8 cellular contexts compared by ENCODE assay signal in the genomic region with DNA sequence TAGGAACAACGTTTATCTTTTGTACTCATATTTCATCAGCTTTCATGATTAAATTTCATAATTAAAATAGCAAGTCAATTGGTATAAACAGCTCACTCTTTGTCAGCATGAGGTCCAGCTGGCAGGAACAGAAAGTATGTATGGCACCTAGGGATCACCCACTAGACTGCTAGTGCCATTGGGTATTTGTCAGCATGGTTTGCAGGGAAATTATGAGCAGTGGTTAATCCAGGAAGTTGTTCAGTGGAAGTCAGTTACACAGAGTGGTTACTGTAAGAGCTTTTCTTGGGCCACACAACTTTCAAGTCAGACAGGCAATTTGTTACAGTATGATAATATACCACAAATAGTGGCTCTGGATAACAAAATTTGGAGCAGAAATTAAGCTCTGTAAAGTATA.
DNase-seq lines count a peak whose midpoint lies in the region; ATAC-seq and TF ChIP-seq lines count a peak whose summit lies in the region.

No MANE protein-coding gene starts in this region.

- peaks cover 19% of the 10 kb centered on the region for H4K20me1 ChIP-seq in PC-9 (ENCODE audit: insufficient read depth)

- H3K36me3 ChIP-seq in PC-9 (ENCODE audit: low read depth) (0 out of 2 replicates have a peak, but pooled peaks cover 4% of the 10 kb centered on the region), H7 (replicated peaks; ENCODE audit: control insufficient read depth, insufficient read depth, low read length) (no peaks in the 10 kb centered on the region)

- H3K4me1 ChIP-seq in PC-9 (replicated peaks; ENCODE audit: insufficient read depth), result peaks cover 10% of the 10 kb centered on the region; the same call in 1 of the 2 replicates

- peaks cover 67% of the 10 kb centered on the region for H3K4me1 Mint-ChIP-seq in activated T-cell treated with anti-CD3 and anti-CD28 coated beads, Interleukin-2, amount 50 U/mL, for 72 hours (ENCODE audit: low read depth)
- H3K4me1 Mint-ChIP-seq in stimulated activated naive CD8-positive, alpha-beta T cell treated with anti-CD3 and anti-CD28 coated beads, Interleukin-15, Interleukin-2, amounts not matched to agents 100 ng/mL and 50 ng/mL, for 24 hours (ENCODE audit: low read depth), result peaks cover 52% of the 10 kb centered on the region

- H3K4me2 ChIP-seq in PC-9, result no peak overlapping the region

- peak; percentile 92 to 97 for ATAC-seq in activated T-cell treated with anti-CD3 and anti-CD28 coated beads, Interleukin-2, amount 50 U/mL, for 72 hours (replicated peaks in 1 of 2)
- ATAC-seq in HG03521 (IDR thresholded peaks at IDR 0.05; ENCODE audit: unreplicated experiment), result no peak

- no peak for TF ChIP-seq CTCF in PC-9 (conservative IDR thresholded peaks at IDR 0.05)

- no peaks in the 10 kb centered on the region for H3K27me3 ChIP-seq in PC-9 (ENCODE audit: insufficient read depth, low read depth)
- no peaks in the 10 kb centered on the region for H3K27me3 ChIP-seq in H7 (ENCODE audit: control insufficient read depth, insufficient read depth, low read length)

- CTCF ChIA-PET in PC-9 (lab: Charles Lee), result no interaction called here

- POLR2A ChIA-PET in PC-9 (lab: Charles Lee; ENCODE audit: unreplicated experiment), result no interaction called here

- no peaks in the 10 kb centered on the region for H3K9me3 Mint-ChIP-seq in activated T-cell treated with anti-CD3 and anti-CD28 coated beads, Interleukin-2, amount 50 U/mL, for 72 hours
- H3K9me3 Mint-ChIP-seq in stimulated activated naive CD8-positive, alpha-beta T cell treated with anti-CD3 and anti-CD28 coated beads, Interleukin-15, Interleukin-2, amounts not matched to agents 100 ng/mL and 50 ng/mL, for 24 hours, result no peaks in the 10 kb centered on the region

- no TSS peak for BruUV-seq in PC-9 (replicated peaks; lab: Mats Ljungman, UMichigan)

- peak overlapping the region; percentile 29; the same call in 1 of the 2 replicates for H3K27ac ChIP-seq in PC-9

- H2AFZ ChIP-seq in PC-9, result no peak overlapping the region

- H3K4me3 ChIP-seq in PC-9, result no peak overlapping the region
- H3K4me3 ChIP-seq in H7 (ENCODE audit: insufficient read depth, low read depth, low read length), result no peak overlapping the region

- H3K9me2 ChIP-seq in PC-9 (ENCODE audit: insufficient read depth), result no peaks in the 10 kb centered on the region

- peak overlapping the region; percentile 14 for H3K27ac Mint-ChIP-seq in activated T-cell treated with anti-CD3 and anti-CD28 coated beads, Interleukin-2, amount 50 U/mL, for 72 hours
- peak overlapping the region; percentile 59 for H3K27ac Mint-ChIP-seq in stimulated activated naive CD8-positive, alpha-beta T cell treated with anti-CD3 and anti-CD28 coated beads, Interleukin-15, Interleukin-2, amounts not matched to agents 100 ng/mL and 50 ng/mL, for 24 hours

- peaks cover 2 to 5% of the 10 kb centered on the region in 2 donors for H3K36me3 Mint-ChIP-seq in activated T-cell treated with anti-CD3 and anti-CD28 coated beads, Interleukin-2, amount 50 U/mL, for 72 hours (ENCODE audit: insufficient read depth in 2 of 2)
- peaks cover 38% of the 10 kb centered on the region for H3K36me3 Mint-ChIP-seq in stimulated activated naive CD8-positive, alpha-beta T cell treated with anti-CD3 and anti-CD28 coated beads, Interleukin-15, Interleukin-2, amounts not matched to agents 100 ng/mL and 50 ng/mL, for 24 hours (ENCODE audit: low read depth)

- no peaks in the 10 kb centered on the region for H3K9me3 ChIP-seq in PC-9 (ENCODE audit: insufficient read depth, low read depth)

- DNase-seq in activated T-cell treated with anti-CD3 and anti-CD28 coated beads, Interleukin-2, amount 50 U/mL, for 72 hours, result peak; percentile 37 to 43
- DNase-seq in activated T-cell treated with anti-CD3 and anti-CD28 coated beads, Interleukin-2, amount 50 U/mL, for 48 hours, result no peak
- DNase-seq in PC-9 (no peak), dedifferentiated amniotic fluid mesenchymal stem cell (ENCODE audit: extremely low spot score) (peak; percentile 75), activated gamma-delta T cell (lab: John Stamatoyannopoulos, UW) (no peak), H7 (no peak)

- no peaks in the 10 kb centered on the region for H3K27me3 Mint-ChIP-seq in activated T-cell treated with anti-CD3 and anti-CD28 coated beads, Interleukin-2, amount 50 U/mL, for 72 hours (ENCODE audit: low read depth)
- no peaks in the 10 kb centered on the region for H3K27me3 Mint-ChIP-seq in stimulated activated naive CD8-positive, alpha-beta T cell treated with anti-CD3 and anti-CD28 coated beads, Interleukin-15, Interleukin-2, amounts not matched to agents 100 ng/mL and 50 ng/mL, for 24 hours

- intact Hi-C loops in PC-9 (cut with micrococcal nuclease; ENCODE audit: unreplicated experiment), result loop anchor here (10.0 kb wide), 1 partner anchor 267 kb away; a partner anchor contains a TSS

- H3K4me3 Mint-ChIP-seq in activated T-cell treated with anti-CD3 and anti-CD28 coated beads, Interleukin-2, amount 50 U/mL, for 72 hours, result peak overlapping the region in 1 of 2 donors; percentile 5
- peak overlapping the region; percentile 31 for H3K4me3 Mint-ChIP-seq in stimulated activated naive CD8-positive, alpha-beta T cell treated with anti-CD3 and anti-CD28 coated beads, Interleukin-15, Interleukin-2, amounts not matched to agents 100 ng/mL and 50 ng/mL, for 24 hours

- H3K79me2 ChIP-seq in PC-9 (ENCODE audit: low read depth), result peaks cover 58% of the 10 kb centered on the region

- H3F3A ChIP-seq in PC-9 (ENCODE audit: insufficient read depth, low read depth), result peaks cover 14% of the 10 kb centered on the region; the same call in 1 of the 2 replicates

Comparison
In these comparisons a context has a peak if more than half of its experiments do, and no peak if none do; other contexts are left out.
1. DNase-seq: peak in activated T-cell treated with anti-CD3 and anti-CD28 coated beads, Interleukin-2, amount 50 U/mL, for 72 hours (2 of 2) and dedifferentiated amniotic fluid mesenchymal stem cell (single experiment); none in activated T-cell treated with anti-CD3 and anti-CD28 coated beads, Interleukin-2, amount 50 U/mL, for 48 hours (0 of 2), PC-9 (0 of 2), activated gamma-delta T cell (single experiment) and H7 (single experiment).